21 cellular contexts compared by ENCODE assay signal in genomic region chrX:1052021-1052420, GRCh38.
"Had no signal": no experiment of that assay in that cellular context is flagged by ENCODE, and none has a peak within 500 bp of the region (broad histone marks: within the 10 kb centered on the region; RNA-seq: fewer than 3 reads in every experiment).

No MANE protein-coding gene starts in this region.

- FAIRE-seq: endothelial cell of umbilical vein, frontal cortex, keratinocyte had no signal

- H2AFZ ChIP-seq: hepatocyte had no signal

- DNase-seq: effector CD8-positive, alpha-beta T cell; effector memory CD8-positive, alpha-beta T cell; foreskin keratinocyte; heart left ventricle; hypothalamus; immature natural killer cell; left cardiac atrium; left lung; left ventricle myocardium superior; lower lobe of right lung; mesenchymal stem cell; mucosa of descending colon; naive B cell; naive thymus-derived CD8-positive, alpha-beta T cell had no signal

- H3K4me1 ChIP-seq: esophagus muscularis mucosa, foreskin keratinocyte, gastroesophageal sphincter, heart left ventricle, left lung, lower lobe of right lung had no signal

- H3K4me2 ChIP-seq: hepatocyte had no signal

- H3K27ac ChIP-seq: coronary artery, esophagus muscularis mucosa, foreskin keratinocyte, gastroesophageal sphincter, heart left ventricle, hepatocyte, left lung, lower lobe of right lung had no signal

- H3K79me2 ChIP-seq: hepatocyte had no signal

- H3K36me3 ChIP-seq: esophagus muscularis mucosa, gastroesophageal sphincter, heart left ventricle, left lung, lower lobe of right lung had no signal

- ATAC-seq: effector memory CD8-positive, alpha-beta T cell; foreskin keratinocyte; gastroesophageal sphincter; heart left ventricle; left cardiac atrium; left lung; left ventricle myocardium superior; lower lobe of right lung; mucosa of descending colon; naive thymus-derived CD8-positive, alpha-beta T cell had no signal

- H3K27me3 ChIP-seq: foreskin keratinocyte, gastroesophageal sphincter, heart left ventricle, hepatocyte, left lung had no signal

- H3K4me3 ChIP-seq: coronary artery, esophagus muscularis mucosa, gastroesophageal sphincter, heart left ventricle, hepatocyte, left lung, lower lobe of right lung, mucosa of descending colon had no signal
